ENCODE assay signal across 1 cellular context in the genomic region with DNA sequence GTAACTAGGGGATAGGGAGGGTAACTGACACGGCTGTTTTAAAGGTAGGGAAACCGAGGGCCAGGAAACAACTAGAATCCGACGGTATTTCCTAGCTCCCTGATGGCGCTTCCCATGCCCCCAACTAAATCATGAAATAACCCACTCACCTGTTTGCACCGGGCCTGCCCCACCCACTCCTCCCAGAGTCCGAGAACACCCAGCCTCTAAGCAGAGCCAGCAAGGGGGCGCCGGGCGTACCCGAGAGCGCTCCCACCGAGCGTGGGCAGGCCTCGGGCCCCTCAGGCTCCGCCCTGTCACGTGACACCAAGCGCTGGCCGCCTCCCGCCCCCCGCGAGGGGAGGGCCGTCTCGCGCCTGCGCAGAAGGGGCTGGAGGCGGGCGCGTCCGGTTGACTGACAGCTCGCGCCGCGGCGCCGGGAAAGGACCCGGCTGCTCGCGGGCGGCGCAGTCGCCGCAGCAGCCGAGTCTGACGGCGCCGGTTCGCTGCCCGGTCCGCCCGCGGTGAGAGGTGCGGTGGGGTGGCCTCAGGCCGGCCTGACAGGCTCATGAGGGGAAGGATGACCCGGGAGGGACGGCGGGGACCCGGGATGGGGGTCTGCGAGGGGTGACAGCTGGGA.
TF ChIP-seq lines count a peak whose summit lies in the region.

A gene with protein sequence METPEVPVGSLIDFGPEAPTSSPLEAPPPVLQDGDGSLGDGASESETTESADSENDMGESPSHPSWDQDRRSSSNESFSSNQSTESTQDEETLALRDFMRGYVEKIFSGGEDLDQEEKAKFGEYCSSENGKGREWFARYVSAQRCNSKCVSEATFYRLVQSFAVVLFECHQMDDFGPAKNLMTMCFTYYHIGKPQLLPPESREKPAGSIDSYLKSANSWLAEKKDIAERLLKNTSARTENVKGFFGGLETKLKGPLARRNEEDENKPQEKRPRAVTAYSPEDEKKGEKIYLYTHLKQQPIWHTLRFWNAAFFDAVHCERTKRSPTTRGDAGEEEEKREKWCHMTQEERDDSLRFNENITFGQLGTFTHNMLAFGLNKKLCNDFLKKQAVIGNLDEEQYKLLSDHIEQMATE (plus strand): TSS at position 447 of the 619 bp plus-strand sequence. CDS start 39,277 bp downstream, outside the sequence.

TF ChIP-seq in HepG2, 621 proteins besides CTCF, POLR2A, EP300 and RAD21 (continued from another document and continues in another):
- TF ChIP-seq, protein P1, sequence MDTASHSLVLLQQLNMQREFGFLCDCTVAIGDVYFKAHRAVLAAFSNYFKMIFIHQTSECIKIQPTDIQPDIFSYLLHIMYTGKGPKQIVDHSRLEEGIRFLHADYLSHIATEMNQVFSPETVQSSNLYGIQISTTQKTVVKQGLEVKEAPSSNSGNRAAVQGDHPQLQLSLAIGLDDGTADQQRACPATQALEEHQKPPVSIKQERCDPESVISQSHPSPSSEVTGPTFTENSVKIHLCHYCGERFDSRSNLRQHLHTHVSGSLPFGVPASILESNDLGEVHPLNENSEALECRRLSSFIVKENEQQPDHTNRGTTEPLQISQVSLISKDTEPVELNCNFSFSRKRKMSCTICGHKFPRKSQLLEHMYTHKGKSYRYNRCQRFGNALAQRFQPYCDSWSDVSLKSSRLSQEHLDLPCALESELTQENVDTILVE (CRISPR knock-in tag; IDR thresholded peaks at IDR 0.05) = no peak
- TF ChIP-seq PTBP1 (IDR thresholded peaks at IDR 0.05; ENCODE audit: low read depth, low read length, poor library complexity, severe bottlenecking) = no peak
- TF ChIP-seq EEA1 (CRISPR knock-in tag; IDR thresholded peaks at IDR 0.05; ENCODE audit: borderline replicate concordance) = no peak
- TF ChIP-seq ZNF747 (CRISPR knock-in tag; IDR thresholded peaks at IDR 0.05; ENCODE audit: borderline replicate concordance) = no peak
- no peak for TF ChIP-seq ZBTB1 (CRISPR knock-in tag; IDR thresholded peaks at IDR 0.05; ENCODE audit: borderline replicate concordance)
- no peak for TF ChIP-seq MAFG (CRISPR knock-in tag; IDR thresholded peaks at IDR 0.05)
- no peak for TF ChIP-seq NAIF1 (CRISPR knock-in tag; IDR thresholded peaks at IDR 0.05; ENCODE audit: borderline replicate concordance)
- no peak for TF ChIP-seq SIN3B (IDR thresholded peaks at IDR 0.05; ENCODE audit: low read length)
- no peak for TF ChIP-seq AHR (CRISPR knock-in tag; IDR thresholded peaks at IDR 0.05)
- no peak for TF ChIP-seq NRL (CRISPR knock-in tag; IDR thresholded peaks at IDR 0.05; ENCODE audit: borderline replicate concordance)
- TF ChIP-seq REPIN1 (CRISPR knock-in tag; IDR thresholded peaks at IDR 0.05; ENCODE audit: borderline replicate concordance, low read depth) = 0 out of 2 replicates have a peak, but pooled peaks have one; percentile 52
- TF ChIP-seq RBFOX2 (IDR thresholded peaks at IDR 0.05; ENCODE audit: low read depth, low read length) = peak; percentile 80
- TF ChIP-seq ZNF775 (CRISPR knock-in tag; IDR thresholded peaks at IDR 0.05; ENCODE audit: borderline replicate concordance) = no peak
- TF ChIP-seq, protein P2, sequence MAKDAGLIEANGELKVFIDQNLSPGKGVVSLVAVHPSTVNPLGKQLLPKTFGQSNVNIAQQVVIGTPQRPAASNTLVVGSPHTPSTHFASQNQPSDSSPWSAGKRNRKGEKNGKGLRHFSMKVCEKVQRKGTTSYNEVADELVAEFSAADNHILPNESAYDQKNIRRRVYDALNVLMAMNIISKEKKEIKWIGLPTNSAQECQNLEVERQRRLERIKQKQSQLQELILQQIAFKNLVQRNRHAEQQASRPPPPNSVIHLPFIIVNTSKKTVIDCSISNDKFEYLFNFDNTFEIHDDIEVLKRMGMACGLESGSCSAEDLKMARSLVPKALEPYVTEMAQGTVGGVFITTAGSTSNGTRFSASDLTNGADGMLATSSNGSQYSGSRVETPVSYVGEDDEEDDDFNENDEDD (CRISPR knock-in tag; IDR thresholded peaks at IDR 0.05; ENCODE audit: borderline replicate concordance) = peak; percentile 78
- TF ChIP-seq THYN1 (CRISPR knock-in tag; IDR thresholded peaks at IDR 0.05; ENCODE audit: borderline replicate concordance, low read depth) = no peak
- no peak for TF ChIP-seq ZNF720 (CRISPR knock-in tag; IDR thresholded peaks at IDR 0.05)
- TF ChIP-seq, protein P3, sequence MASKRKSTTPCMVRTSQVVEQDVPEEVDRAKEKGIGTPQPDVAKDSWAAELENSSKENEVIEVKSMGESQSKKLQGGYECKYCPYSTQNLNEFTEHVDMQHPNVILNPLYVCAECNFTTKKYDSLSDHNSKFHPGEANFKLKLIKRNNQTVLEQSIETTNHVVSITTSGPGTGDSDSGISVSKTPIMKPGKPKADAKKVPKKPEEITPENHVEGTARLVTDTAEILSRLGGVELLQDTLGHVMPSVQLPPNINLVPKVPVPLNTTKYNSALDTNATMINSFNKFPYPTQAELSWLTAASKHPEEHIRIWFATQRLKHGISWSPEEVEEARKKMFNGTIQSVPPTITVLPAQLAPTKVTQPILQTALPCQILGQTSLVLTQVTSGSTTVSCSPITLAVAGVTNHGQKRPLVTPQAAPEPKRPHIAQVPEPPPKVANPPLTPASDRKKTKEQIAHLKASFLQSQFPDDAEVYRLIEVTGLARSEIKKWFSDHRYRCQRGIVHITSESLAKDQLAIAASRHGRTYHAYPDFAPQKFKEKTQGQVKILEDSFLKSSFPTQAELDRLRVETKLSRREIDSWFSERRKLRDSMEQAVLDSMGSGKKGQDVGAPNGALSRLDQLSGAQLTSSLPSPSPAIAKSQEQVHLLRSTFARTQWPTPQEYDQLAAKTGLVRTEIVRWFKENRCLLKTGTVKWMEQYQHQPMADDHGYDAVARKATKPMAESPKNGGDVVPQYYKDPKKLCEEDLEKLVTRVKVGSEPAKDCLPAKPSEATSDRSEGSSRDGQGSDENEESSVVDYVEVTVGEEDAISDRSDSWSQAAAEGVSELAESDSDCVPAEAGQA (IDR thresholded peaks at IDR 0.05; ENCODE audit: low read depth) = peak; percentile 38; the same call in 1 of the 2 replicates
- TF ChIP-seq, protein P3 (CRISPR knock-in tag; IDR thresholded peaks at IDR 0.05; ENCODE audit: borderline replicate concordance) = no peak
- peak; percentile 43; the same call in 1 of the 2 replicates for TF ChIP-seq ZNF441 (CRISPR knock-in tag; IDR thresholded peaks at IDR 0.05; ENCODE audit: borderline replicate concordance)
- TF ChIP-seq, protein P4, sequence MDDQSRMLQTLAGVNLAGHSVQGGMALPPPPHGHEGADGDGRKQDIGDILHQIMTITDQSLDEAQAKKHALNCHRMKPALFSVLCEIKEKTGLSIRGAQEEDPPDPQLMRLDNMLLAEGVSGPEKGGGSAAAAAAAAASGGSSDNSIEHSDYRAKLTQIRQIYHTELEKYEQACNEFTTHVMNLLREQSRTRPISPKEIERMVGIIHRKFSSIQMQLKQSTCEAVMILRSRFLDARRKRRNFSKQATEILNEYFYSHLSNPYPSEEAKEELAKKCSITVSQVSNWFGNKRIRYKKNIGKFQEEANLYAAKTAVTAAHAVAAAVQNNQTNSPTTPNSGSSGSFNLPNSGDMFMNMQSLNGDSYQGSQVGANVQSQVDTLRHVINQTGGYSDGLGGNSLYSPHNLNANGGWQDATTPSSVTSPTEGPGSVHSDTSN (CRISPR knock-in tag; IDR thresholded peaks at IDR 0.05; ENCODE audit: borderline replicate concordance) = peak; percentile 87; the same call in 1 of the 2 replicates
- no peak; the same call in 1 of the 2 replicates for TF ChIP-seq DNMT3B (CRISPR knock-in tag; conservative IDR thresholded peaks at IDR 0.05)
- TF ChIP-seq ZBTB7B (CRISPR knock-in tag; IDR thresholded peaks at IDR 0.05) = peak; percentile 78
- TF ChIP-seq ZNF619 (CRISPR knock-in tag; IDR thresholded peaks at IDR 0.05) = peak; percentile 48; the same call in 1 of the 2 replicates
- peak; percentile 46; the same call in 1 of the 2 replicates for TF ChIP-seq GFI1 (CRISPR knock-in tag; IDR thresholded peaks at IDR 0.05; ENCODE audit: borderline replicate concordance)
- no peak for TF ChIP-seq PRPF4 (IDR thresholded peaks at IDR 0.05; ENCODE audit: low read depth, low read length, poor library complexity, severe bottlenecking)
- TF ChIP-seq GATA4 (IDR thresholded peaks at IDR 0.05; ENCODE audit: borderline replicate concordance, low read depth) = peak; percentile 63; the same call in 1 of the 2 replicates
- no peak for TF ChIP-seq ZNF672 (CRISPR knock-in tag; IDR thresholded peaks at IDR 0.05)
- no peak for TF ChIP-seq CREM (IDR thresholded peaks at IDR 0.05)
- no peak for TF ChIP-seq CREM (CRISPR knock-in tag; IDR thresholded peaks at IDR 0.05)
- TF ChIP-seq, protein P5, sequence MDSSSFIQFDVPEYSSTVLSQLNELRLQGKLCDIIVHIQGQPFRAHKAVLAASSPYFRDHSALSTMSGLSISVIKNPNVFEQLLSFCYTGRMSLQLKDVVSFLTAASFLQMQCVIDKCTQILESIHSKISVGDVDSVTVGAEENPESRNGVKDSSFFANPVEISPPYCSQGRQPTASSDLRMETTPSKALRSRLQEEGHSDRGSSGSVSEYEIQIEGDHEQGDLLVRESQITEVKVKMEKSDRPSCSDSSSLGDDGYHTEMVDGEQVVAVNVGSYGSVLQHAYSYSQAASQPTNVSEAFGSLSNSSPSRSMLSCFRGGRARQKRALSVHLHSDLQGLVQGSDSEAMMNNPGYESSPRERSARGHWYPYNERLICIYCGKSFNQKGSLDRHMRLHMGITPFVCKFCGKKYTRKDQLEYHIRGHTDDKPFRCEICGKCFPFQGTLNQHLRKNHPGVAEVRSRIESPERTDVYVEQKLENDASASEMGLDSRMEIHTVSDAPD (CRISPR knock-in tag; IDR thresholded peaks at IDR 0.05) = no peak
- TF ChIP-seq NCOA5 (CRISPR knock-in tag; IDR thresholded peaks at IDR 0.05) = no peak
- TF ChIP-seq, protein P6, sequence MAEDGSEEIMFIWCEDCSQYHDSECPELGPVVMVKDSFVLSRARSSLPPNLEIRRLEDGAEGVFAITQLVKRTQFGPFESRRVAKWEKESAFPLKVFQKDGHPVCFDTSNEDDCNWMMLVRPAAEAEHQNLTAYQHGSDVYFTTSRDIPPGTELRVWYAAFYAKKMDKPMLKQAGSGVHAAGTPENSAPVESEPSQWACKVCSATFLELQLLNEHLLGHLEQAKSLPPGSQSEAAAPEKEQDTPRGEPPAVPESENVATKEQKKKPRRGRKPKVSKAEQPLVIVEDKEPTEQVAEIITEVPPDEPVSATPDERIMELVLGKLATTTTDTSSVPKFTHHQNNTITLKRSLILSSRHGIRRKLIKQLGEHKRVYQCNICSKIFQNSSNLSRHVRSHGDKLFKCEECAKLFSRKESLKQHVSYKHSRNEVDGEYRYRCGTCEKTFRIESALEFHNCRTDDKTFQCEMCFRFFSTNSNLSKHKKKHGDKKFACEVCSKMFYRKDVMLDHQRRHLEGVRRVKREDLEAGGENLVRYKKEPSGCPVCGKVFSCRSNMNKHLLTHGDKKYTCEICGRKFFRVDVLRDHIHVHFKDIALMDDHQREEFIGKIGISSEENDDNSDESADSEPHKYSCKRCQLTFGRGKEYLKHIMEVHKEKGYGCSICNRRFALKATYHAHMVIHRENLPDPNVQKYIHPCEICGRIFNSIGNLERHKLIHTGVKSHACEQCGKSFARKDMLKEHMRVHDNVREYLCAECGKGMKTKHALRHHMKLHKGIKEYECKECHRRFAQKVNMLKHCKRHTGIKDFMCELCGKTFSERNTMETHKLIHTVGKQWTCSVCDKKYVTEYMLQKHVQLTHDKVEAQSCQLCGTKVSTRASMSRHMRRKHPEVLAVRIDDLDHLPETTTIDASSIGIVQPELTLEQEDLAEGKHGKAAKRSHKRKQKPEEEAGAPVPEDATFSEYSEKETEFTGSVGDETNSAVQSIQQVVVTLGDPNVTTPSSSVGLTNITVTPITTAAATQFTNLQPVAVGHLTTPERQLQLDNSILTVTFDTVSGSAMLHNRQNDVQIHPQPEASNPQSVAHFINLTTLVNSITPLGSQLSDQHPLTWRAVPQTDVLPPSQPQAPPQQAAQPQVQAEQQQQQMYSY (CRISPR knock-in tag; IDR thresholded peaks at IDR 0.05) = no peak
- TF ChIP-seq ZNF713 (CRISPR knock-in tag; IDR thresholded peaks at IDR 0.05) = no peak
- peak; percentile 54 for TF ChIP-seq ZEB1 (IDR thresholded peaks at IDR 0.05; ENCODE audit: insufficient replicate concordance, low read depth)
- TF ChIP-seq, protein P7, sequence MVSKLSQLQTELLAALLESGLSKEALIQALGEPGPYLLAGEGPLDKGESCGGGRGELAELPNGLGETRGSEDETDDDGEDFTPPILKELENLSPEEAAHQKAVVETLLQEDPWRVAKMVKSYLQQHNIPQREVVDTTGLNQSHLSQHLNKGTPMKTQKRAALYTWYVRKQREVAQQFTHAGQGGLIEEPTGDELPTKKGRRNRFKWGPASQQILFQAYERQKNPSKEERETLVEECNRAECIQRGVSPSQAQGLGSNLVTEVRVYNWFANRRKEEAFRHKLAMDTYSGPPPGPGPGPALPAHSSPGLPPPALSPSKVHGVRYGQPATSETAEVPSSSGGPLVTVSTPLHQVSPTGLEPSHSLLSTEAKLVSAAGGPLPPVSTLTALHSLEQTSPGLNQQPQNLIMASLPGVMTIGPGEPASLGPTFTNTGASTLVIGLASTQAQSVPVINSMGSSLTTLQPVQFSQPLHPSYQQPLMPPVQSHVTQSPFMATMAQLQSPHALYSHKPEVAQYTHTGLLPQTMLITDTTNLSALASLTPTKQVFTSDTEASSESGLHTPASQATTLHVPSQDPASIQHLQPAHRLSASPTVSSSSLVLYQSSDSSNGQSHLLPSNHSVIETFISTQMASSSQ (IDR thresholded peaks at IDR 0.05; ENCODE audit: low read depth) = no peak
- TF ChIP-seq, protein P7 (CRISPR knock-in tag; IDR thresholded peaks at IDR 0.05; ENCODE audit: borderline replicate concordance) = no peak; the same call in 1 of the 2 replicates
- peak; percentile 65; the same call in 1 of the 2 replicates for TF ChIP-seq ZNF776 (CRISPR knock-in tag; IDR thresholded peaks at IDR 0.05)
